In genomic region chr19:15977690-15978089, GRCh38 we compare ENCODE assay signal across 9 cellular contexts. TPM values are rescaled to one million over a fixed set of nuclear protein-coding genes. Genes with fewer than 3 reads are reported as not detected.
"Had no signal": no experiment of that assay in that cellular context is flagged by ENCODE, and none has a peak within 500 bp of the region (broad histone marks: within the 10 kb centered on the region; RNA-seq: fewer than 3 reads in every experiment).

No MANE protein-coding gene starts in this region.

- FAIRE-seq: G401.6, GM12878, GM12891, GM12892, GM18507, GM19239 had no signal

- H3K4me3 ChIP-seq: GM12878 had no signal

- DNase-seq: GDM1, GF-D8 had no signal

RNA-seq across cellular contexts. Expression of gene OR10H4, which starts 28.9 kb away (rescaled TPM):
- total RNA-seq: G401, GM12878 had no signal

RNA-seq across cellular contexts. Expression of gene CYP4F11, which starts 43.4 kb away (rescaled TPM):
- total RNA-seq: GM12878 had no signal
